Comparison of ENCODE assay signal across 8 cellular contexts in genomic region chr20:5657190-5657872, GRCh38. TPM values are rescaled to one million over a fixed set of nuclear protein-coding genes. Genes with fewer than 3 reads are reported as not detected.
DNase-seq lines count a peak whose midpoint lies in the region; ATAC-seq and TF ChIP-seq lines count a peak whose summit lies in the region.

No MANE protein-coding gene starts in this region.

- in situ Hi-C loops in Caki2 (cut with HindIII; ENCODE audit: low pct_unique_long_range_greater_than_20kb, low sequenced_read_pairs) = no loop called here

- CTCF ChIA-PET in RWPE1 (lab: Yijun Ruan, JAX) = interaction anchor here (1.0 kb wide), 1 partner anchor 49 kb away, joined by 4 read pairs; no protein-coding TSS in a partner anchor

- TF ChIP-seq CTCF in RWPE1 (conservative IDR thresholded peaks at IDR 0.05; ENCODE audit: low read depth) = no peak
- TF ChIP-seq CTCF in fibroblast of pulmonary artery (IDR thresholded peaks at IDR 0.05; ENCODE audit: low read length, missing control alignments) = no peak
- no peak for TF ChIP-seq CTCF in ovary (IDR thresholded peaks at IDR 0.05)

- peak overlapping the region; percentile 99 for H3K27ac ChIP-seq in RWPE1
- peak overlapping the region in 1 of 2 donors; percentile 13 for H3K27ac ChIP-seq in ovary

- peaks cover 13% of the 10 kb centered on the region for H3K4me1 ChIP-seq in ovary (ENCODE audit: insufficient read depth)

- intact Hi-C loops in ovary (cut with DNase I) = no loop called here

- 10 to 13% (median 10%) methylated on average over 11 of the region's 11 CpGs for WGBS in ovary, 3 donors

- H3K4me3 ChIP-seq in fibroblast of pulmonary artery (replicated peaks; ENCODE audit: low read depth, low read length) (no peak overlapping the region), ovary (no peak overlapping the region)

- H3K27me3 ChIP-seq in ovary = no peaks in the 10 kb centered on the region

- TF ChIP-seq POLR2A in ovary (IDR thresholded peaks at IDR 0.05) = no peak

- DNase-seq in Caki2 (ENCODE audit: low read depth) (peak; percentile 82), RWPE1 (ENCODE audit: low spot score) (peak; percentile 89), fibroblast of pulmonary artery (ENCODE audit: low read depth) (peak; percentile 99), ovary (peak; percentile 19 to 59 (median 51)), NAMALWA (ENCODE audit: low spot score) (no peak), NCI-H526 (lab: John Stamatoyannopoulos, UW) (no peak)

- POLR2A ChIA-PET in RWPE1 (lab: Yijun Ruan, JAX; ENCODE audit: low non-redundant PET) = no interaction called here

- ATAC-seq in GM19395 (IDR thresholded peaks at IDR 0.05; ENCODE audit: unreplicated experiment) (no peak), GM21723 (IDR thresholded peaks at IDR 0.05; ENCODE audit: unreplicated experiment) (no peak)

- no peaks in the 10 kb centered on the region for H3K36me3 ChIP-seq in ovary

- no peak for TF ChIP-seq EP300 in ovary (IDR thresholded peaks at IDR 0.05)

- H3K9me3 ChIP-seq in ovary = no peaks in the 10 kb centered on the region

RNA-seq across cellular contexts. Expression of gene GPCPD1, which starts 46.5 kb away (rescaled TPM):
- total RNA-seq in Caki2 (2014; rRNA removed; shearing (Covaris generic); ENCODE audit: low replicate concordance) = 1.5 and 3.5 TPM in 2 replicates
- total RNA-seq in ovary = 10 to 100 TPM; 22.9 to 79.6 (median 27.8) TPM
- 10 to 100 TPM; 12.9 to 19.4 TPM for polyA plus RNA-seq in ovary

Comparison
In these comparisons a context has a peak if more than half of its experiments do, and no peak if none do; other contexts are left out.
1. DNase-seq: peak in Caki2 (single experiment), RWPE1 (single experiment), fibroblast of pulmonary artery (single experiment) and ovary (5 of 5); none in NAMALWA (single experiment) and NCI-H526 (0 of 2).